20 cellular contexts compared by ENCODE assay signal in the genomic region with DNA sequence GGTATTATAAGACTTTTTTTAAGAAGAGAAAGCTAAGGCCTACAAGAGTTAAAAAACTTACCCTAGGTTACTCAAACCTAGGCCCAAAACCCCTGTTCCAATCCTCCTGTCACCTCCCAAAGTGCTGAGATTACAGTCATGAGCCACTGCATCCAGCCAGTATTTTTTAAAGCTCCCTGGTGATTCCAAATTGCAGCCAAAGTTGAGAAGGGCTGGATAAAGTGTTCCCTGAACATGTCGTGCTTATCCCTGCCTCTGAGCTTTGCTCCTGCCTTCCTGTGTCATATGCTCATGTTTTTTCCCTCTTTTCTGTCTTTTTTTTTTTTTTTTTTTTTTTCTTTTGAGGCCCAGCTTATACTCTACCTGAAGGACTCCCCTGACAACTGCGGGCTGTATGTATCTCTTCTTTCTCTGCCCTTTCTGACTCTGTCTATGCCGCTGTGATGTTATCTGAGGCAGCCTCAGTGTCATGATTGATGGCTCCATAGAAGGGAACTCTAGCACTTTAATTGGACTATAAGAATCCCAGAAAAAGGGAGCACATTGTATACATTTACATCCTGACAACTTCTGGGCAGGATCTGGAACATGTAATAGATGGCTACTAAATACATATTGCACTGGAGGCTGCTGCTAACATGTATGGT. TPM values are rescaled to one million over a fixed set of nuclear protein-coding genes. Genes with fewer than 3 reads are reported as not detected.
DNase-seq lines count a peak whose midpoint lies in the region; ATAC-seq and TF ChIP-seq lines count a peak whose summit lies in the region.
"Had no signal": no experiment of that assay in that cellular context is flagged by ENCODE, and none has a peak within 500 bp of the region (broad histone marks: within the 10 kb centered on the region; RNA-seq: fewer than 3 reads in every experiment).

No MANE protein-coding gene starts in this region.

- TF ChIP-seq POLR2A in gastroesophageal sphincter (IDR thresholded peaks at IDR 0.05), result no peak

- TF ChIP-seq EP300 in gastroesophageal sphincter (IDR thresholded peaks at IDR 0.05), result no peak

- WGBS in gastroesophageal sphincter (ENCODE audit: low coverage in 1 of 2), 2 donors, result 23 to 30% methylated on average over 1 to 2 of the region's 3 CpGs

- intact Hi-C loops in Right ventricle myocardium inferior (cut with DNase I) (no loop called here), cardiac septum (cut with DNase I) (no loop called here), left ventricle myocardium superior (cut with micrococcal nuclease) (no loop called here), sciatic nerve (cut with DNase I) (no loop called here)

- no peak for TF ChIP-seq CTCF in gastroesophageal sphincter (IDR thresholded peaks at IDR 0.05)

- no peaks in the 10 kb centered on the region for H3K9me3 ChIP-seq in gastroesophageal sphincter
- H3K9me3 ChIP-seq: BE2C had no signal

- H3K27me3 ChIP-seq in gastroesophageal sphincter, result peaks cover 4% of the 10 kb centered on the region

- DNase-seq in Right ventricle myocardium inferior (ENCODE audit: missing footprints) (no peak), cardiac septum (ENCODE audit: low spot score) (no peak), left ventricle myocardium superior (no peak), sciatic nerve (ENCODE audit: low spot score) (no peak), NCI-H226 (no peak)
- no peak for DNase-seq in activated CD4-positive, CD25-positive, alpha-beta regulatory T cell treated with anti-CD3 and anti-CD28 coated beads, Interleukin-2, amount 50 U/mL, for 72 hours
- DNase-seq: BE2C; CD4-positive, CD25-positive, alpha-beta regulatory T cell; DMS79; KG1; NCI-H1092 treated with DMSO at 0.1 percent for 48 hours; NCI-H1436 treated with DMSO at 0.1 percent for 48 hours; NCI-H1930; NCI-H345; NCI-H524 treated with DMSO at 0.1 percent for 48 hours; NCI-H82 had no signal

- H3K27ac ChIP-seq in gastroesophageal sphincter, result no peak overlapping the region

- peaks cover 0 to 4% (median 0%) of the 10 kb centered on the region in 3 donors for H3K4me1 ChIP-seq in gastroesophageal sphincter
- H3K4me1 ChIP-seq: BE2C had no signal

- H3K4me3 ChIP-seq in gastroesophageal sphincter, result no peak overlapping the region

- H3K36me3 ChIP-seq in gastroesophageal sphincter, result no peaks in the 10 kb centered on the region
- H3K36me3 ChIP-seq: BE2C had no signal

- ATAC-seq in Right ventricle myocardium inferior, result peak; percentile 56
- ATAC-seq in left ventricle myocardium superior, result peak; percentile 84
- peak; percentile 65 for ATAC-seq in sciatic nerve
- ATAC-seq in gastroesophageal sphincter, result no peak
- ATAC-seq in HG03175 (IDR thresholded peaks at IDR 0.05; ENCODE audit: unreplicated experiment), result no peak

RNA-seq across cellular contexts. Expression of a gene that starts 8.0 kb away (rescaled TPM):
- total RNA-seq in Right ventricle myocardium inferior (not detected), cardiac septum (not detected), left ventricle myocardium superior (0.45 TPM), sciatic nerve (4.5 TPM), gastroesophageal sphincter (10 to 100 TPM in 1 of 4 donors, 1 to 10 TPM in 2, under 1 TPM in 1; 0.81 to 40.9 (median 3.7) TPM)
- total RNA-seq: CD4-positive, CD25-positive, alpha-beta regulatory T cell; OCI-LY7 had no signal

RNA-seq across cellular contexts. Expression of a gene that starts 13.5 kb away (rescaled TPM):
- total RNA-seq in Right ventricle myocardium inferior, result not detected
- total RNA-seq in cardiac septum, result not detected
- not detected for total RNA-seq in left ventricle myocardium superior
- 1.3 TPM for total RNA-seq in sciatic nerve
- under 1 TPM in 1 of 4 donors, not detected in 3; 0.35 TPM for total RNA-seq in gastroesophageal sphincter
- total RNA-seq: CD4-positive, CD25-positive, alpha-beta regulatory T cell; HT1080; OCI-LY7 had no signal

Comparison
In these comparisons a context has a peak if more than half of its experiments do, and no peak if none do; other contexts are left out.
1. ATAC-seq: peak in Right ventricle myocardium inferior (single experiment), left ventricle myocardium superior (single experiment) and sciatic nerve (single experiment); none in gastroesophageal sphincter (single experiment) and HG03175 (single experiment).